ENCODE assay signal across 10 cellular contexts in genomic region chr1:32695098-32695904, GRCh38. TPM values are rescaled to one million over a fixed set of nuclear protein-coding genes. Genes with fewer than 3 reads are reported as not detected.
DNase-seq lines count a peak whose midpoint lies in the region; ATAC-seq and TF ChIP-seq lines count a peak whose summit lies in the region.
"Had no signal": no experiment of that assay in that cellular context is flagged by ENCODE, and none has a peak within 500 bp of the region (broad histone marks: within the 10 kb centered on the region; RNA-seq: fewer than 3 reads in every experiment).

No MANE protein-coding gene starts in this region.

- no peaks in the 10 kb centered on the region for H3K9me3 ChIP-seq in fibroblast of lung (ENCODE audit: control insufficient read depth, insufficient read depth, low read depth, low read length)

- H3K4me2 ChIP-seq in fibroblast of lung (ENCODE audit: extremely low read depth, insufficient read depth, low read length): peak overlapping the region; percentile 23

- H3K79me2 ChIP-seq in fibroblast of lung (ENCODE audit: control insufficient read depth, insufficient read depth, low read length): peaks cover 5% of the 10 kb centered on the region

- no peak for TF ChIP-seq CTCF in RWPE1 (conservative IDR thresholded peaks at IDR 0.05; ENCODE audit: low read depth)
- TF ChIP-seq CTCF in fibroblast of lung (conservative IDR thresholded peaks at IDR 0.05 in 1 of 2, IDR thresholded peaks at IDR 0.05 in 1 of 2; ENCODE audit: low read depth in 1 of 2, low read length in 2 of 2): no peak

- no peak overlapping the region for H2AFZ ChIP-seq in fibroblast of lung (ENCODE audit: low read length)

- peaks cover 4% of the 10 kb centered on the region for H3K36me3 ChIP-seq in fibroblast of lung (ENCODE audit: control insufficient read depth, insufficient read depth, low read length)

- no peaks in the 10 kb centered on the region for H3K27me3 ChIP-seq in fibroblast of lung (ENCODE audit: control insufficient read depth, insufficient read depth, low read length)

- H3K9ac ChIP-seq in fibroblast of lung (ENCODE audit: insufficient read depth, low read length): no peak overlapping the region

- H3K4me1 ChIP-seq in fibroblast of lung (ENCODE audit: control insufficient read depth, extremely low read depth, insufficient read depth, low read length): peaks cover 19% of the 10 kb centered on the region

- intact Hi-C loops in posterior vena cava (cut with DNase I): no loop called here

- DNase-seq in EH (ENCODE audit: low read depth) (peak; percentile 93), RWPE1 (ENCODE audit: low spot score) (no peak), fibroblast of lung (ENCODE audit: low read depth in 2 of 2) (peak; percentile 67 to 84), posterior vena cava (ENCODE audit: low spot score) (peak; percentile 94), NOMO-1 treated with DMSO at 0.1 percent for 48 hours (lab: John Stamatoyannopoulos, UW; ENCODE audit: unreplicated experiment) (no peak)
- no peak for DNase-seq in activated CD4-positive, alpha-beta T cell treated with anti-CD3 and anti-CD28 coated beads for 4 hours
- DNase-seq: central memory CD4-positive, alpha-beta T cell had no signal

- POLR2A ChIA-PET in RWPE1 (lab: Yijun Ruan, JAX; ENCODE audit: low non-redundant PET): no interaction called here

- H3K4me3 ChIP-seq in fibroblast of lung (replicated peaks in 1 of 4; ENCODE audit: control extremely low read depth in 1 of 4, insufficient read depth in 1 of 4, low read depth in 3 of 4, low read length in 4 of 4): no peak overlapping the region
- H3K4me3 ChIP-seq: SK-N-MC had no signal

- CTCF ChIA-PET in RWPE1 (lab: Yijun Ruan, JAX): interaction anchor here (0.7 to 2.5 kb wide), 2 partner anchors 17 to 64 kb away, joined by 5 to 8 read pairs; no protein-coding TSS in a partner anchor

- no peak for ATAC-seq in HG03039 (IDR thresholded peaks at IDR 0.05; ENCODE audit: unreplicated experiment)
- no peak for ATAC-seq in GM19455 (IDR thresholded peaks at IDR 0.05; ENCODE audit: unreplicated experiment)

- no peaks in the 10 kb centered on the region for H4K20me1 ChIP-seq in fibroblast of lung (ENCODE audit: control insufficient read depth, extremely low read depth, insufficient read depth, low read length)

- peak overlapping the region; percentile 0 for H3K27ac ChIP-seq in RWPE1
- peak overlapping the region; percentile 39 for H3K27ac ChIP-seq in fibroblast of lung (ENCODE audit: insufficient read depth, low read length)
- H3K27ac ChIP-seq: SK-N-MC had no signal

RNA-seq across cellular contexts. Expression of gene SYNC, which starts 7.3 kb away (rescaled TPM):
- total RNA-seq in fibroblast of lung (43.7 and 58.1 TPM in 2 replicates), posterior vena cava (100 to 1,000 TPM in 1 of 2 donors, 10 to 100 TPM in 1; 57.5 to 102 TPM)
- polyA plus RNA-seq in fibroblast of lung: 31.5 and 50.9 TPM in 2 replicates
- 24.4 and 34.5 TPM in 2 replicates for polyA plus RNA-seq in fibroblast of lung (2012)
- 8.8 and 12.8 TPM in 2 replicates for polyA minus RNA-seq in fibroblast of lung (ENCODE audit: low replicate concordance)

RNA-seq across cellular contexts. Expression of gene RBBP4, which starts 44.3 kb away (rescaled TPM):
- total RNA-seq in fibroblast of lung (92.5 and 95.0 TPM in 2 replicates), posterior vena cava (100 to 1,000 TPM in 1 of 2 donors, 10 to 100 TPM in 1; 85.7 to 108 TPM)
- polyA plus RNA-seq in fibroblast of lung: 169 TPM in 2 replicates
- polyA plus RNA-seq in fibroblast of lung (2012): 105 and 121 TPM in 2 replicates
- polyA minus RNA-seq in fibroblast of lung (ENCODE audit: low replicate concordance): 65.1 and 87.1 TPM in 2 replicates

RNA-seq across cellular contexts. Expression of gene ZBTB8OS, which starts 45.0 kb away (rescaled TPM):
- total RNA-seq in fibroblast of lung (37.8 and 38.0 TPM in 2 replicates), posterior vena cava (10 to 100 TPM; 31.7 to 37.8 TPM)
- polyA plus RNA-seq in fibroblast of lung: 72.6 and 92.3 TPM in 2 replicates
- polyA plus RNA-seq in fibroblast of lung (2012): 53.2 and 63.8 TPM in 2 replicates
- polyA minus RNA-seq in fibroblast of lung (ENCODE audit: low replicate concordance): 0.70 and 3.7 TPM in 2 replicates

Comparison
In these comparisons a context has a peak if more than half of its experiments do, and no peak if none do; other contexts are left out.
1. DNase-seq: peak in EH (single experiment), fibroblast of lung (2 of 2) and posterior vena cava (single experiment); none in RWPE1 (single experiment), NOMO-1 treated with DMSO at 0.1 percent for 48 hours (single experiment) and activated CD4-positive, alpha-beta T cell treated with anti-CD3 and anti-CD28 coated beads for 4 hours (0 of 2).